ENCODE assay signal across 20 cellular contexts in genomic region chr9:120443489-120443888, GRCh38.
DNase-seq lines count a peak whose midpoint lies in the region; ATAC-seq and TF ChIP-seq lines count a peak whose summit lies in the region.
"Had no signal": no experiment of that assay in that cellular context is flagged by ENCODE, and none has a peak within 500 bp of the region (broad histone marks: within the 10 kb centered on the region; RNA-seq: fewer than 3 reads in every experiment).

No MANE protein-coding gene starts in this region.

- no peaks in the 10 kb centered on the region for H3K9me3 Mint-ChIP-seq in nephron

- no peaks in the 10 kb centered on the region for H3K79me2 ChIP-seq in fibroblast of lung (ENCODE audit: control insufficient read depth, insufficient read depth, low read length)

- POLR2A ChIA-PET in A673 (lab: Charles Lee; ENCODE audit: low non-redundant PET), result interaction anchor here (0.7 kb wide), 1 partner anchor 941 kb away, joined by 3 read pairs; no protein-coding TSS in a partner anchor

- BruUV-seq in A673 (replicated peaks; lab: Mats Ljungman, UMichigan), result no TSS peak

- H4K20me1 ChIP-seq in fibroblast of lung (ENCODE audit: control insufficient read depth, extremely low read depth, insufficient read depth, low read length), result no peaks in the 10 kb centered on the region

- H2AFZ ChIP-seq in fibroblast of lung (ENCODE audit: low read length), result no peak overlapping the region

- TF ChIP-seq CTCF in fibroblast of lung (conservative IDR thresholded peaks at IDR 0.05 in 1 of 2, IDR thresholded peaks at IDR 0.05 in 1 of 2; ENCODE audit: low read depth in 1 of 2, low read length in 2 of 2) (no peak), nephron (IDR thresholded peaks at IDR 0.05; ENCODE audit: unreplicated experiment in 3 of 3) (no peak), A673 (conservative IDR thresholded peaks at IDR 0.05; ENCODE audit: low read depth, low read length) (no peak)

- no peak for ATAC-seq in HG02763 (IDR thresholded peaks at IDR 0.05; ENCODE audit: unreplicated experiment)
- no peak for ATAC-seq in left ventricle myocardium superior
- ATAC-seq: mucosa of descending colon, pancreas, Right ventricle myocardium inferior had no signal

- peaks cover 13% of the 10 kb centered on the region for H3K4me1 Mint-ChIP-seq in nephron

- CTCF ChIA-PET in A673 (lab: Charles Lee), result no interaction called here

- H3K27me3 Mint-ChIP-seq in nephron (ENCODE audit: low read depth), result no peaks in the 10 kb centered on the region

- H3K4me3 ChIP-seq in MG63 (no peak overlapping the region), fibroblast of lung (replicated peaks in 1 of 4; ENCODE audit: control extremely low read depth in 1 of 4, insufficient read depth in 1 of 4, low read depth in 3 of 4, low read length in 4 of 4) (no peak overlapping the region), A673 (ENCODE audit: low read depth, low read length, poor library complexity, severe bottlenecking) (no peak overlapping the region)
- H3K4me3 ChIP-seq: mucosa of descending colon, pancreas, upper lobe of left lung had no signal

- no peak overlapping the region for H3K4me3 Mint-ChIP-seq in nephron

- H3K27ac ChIP-seq in fibroblast of lung (ENCODE audit: insufficient read depth, low read length), result peak overlapping the region; percentile 36
- H3K27ac ChIP-seq in A673 (ENCODE audit: low read depth, low read length, poor library complexity, severe bottlenecking), result no peak overlapping the region
- H3K27ac ChIP-seq: pancreas, upper lobe of left lung had no signal

- H3K36me3 ChIP-seq in MG63 (peaks cover 54% of the 10 kb centered on the region), fibroblast of lung (ENCODE audit: control insufficient read depth, insufficient read depth, low read length) (no peaks in the 10 kb centered on the region), A673 (ENCODE audit: insufficient read depth, low read length, poor library complexity, severe bottlenecking) (peaks cover 54% of the 10 kb centered on the region)

- DNase-seq in AG08395 (ENCODE audit: low spot score), result peak; percentile 51
- DNase-seq in MG63, result peak; percentile 43
- peak; percentile 77 to 91 for DNase-seq in fibroblast of lung (ENCODE audit: low read depth in 2 of 2)
- DNase-seq in SK-N-DZ (ENCODE audit: low spot score), result no peak
- no peak for DNase-seq in left ventricle myocardium superior
- DNase-seq in A673 (ENCODE audit: low spot score), result no peak
- DNase-seq: activated CD4-positive, CD25-positive, alpha-beta regulatory T cell; Caco-2; GDM1; head of caudate nucleus; islet precursor cell; Kasumi-1; mucosa of descending colon; NCI-H1436 treated with DMSO at 0.1 percent for 48 hours; pancreas; stimulated activated naive CD4-positive, alpha-beta T cell treated with Interleukin-2 at 50 U/mL for 16 hours; upper lobe of left lung had no signal

- intact Hi-C loops in left ventricle myocardium superior (cut with micrococcal nuclease), result no loop called here
- intact Hi-C loops in A673 (cut with micrococcal nuclease; ENCODE audit: unreplicated experiment), result no loop called here

- H3K9me3 ChIP-seq in MG63 (no peaks in the 10 kb centered on the region), fibroblast of lung (ENCODE audit: control insufficient read depth, insufficient read depth, low read depth, low read length) (no peaks in the 10 kb centered on the region), A673 (ENCODE audit: low read depth, low read length, poor library complexity, severe bottlenecking) (no peaks in the 10 kb centered on the region)
- H3K9me3 ChIP-seq: Caco-2, mucosa of descending colon, pancreas, upper lobe of left lung had no signal

- H3K27me3 ChIP-seq in MG63 (no peaks in the 10 kb centered on the region), fibroblast of lung (ENCODE audit: control insufficient read depth, insufficient read depth, low read length) (no peaks in the 10 kb centered on the region), A673 (replicated peaks; ENCODE audit: insufficient read depth, low read depth, low read length, poor library complexity) (no peaks in the 10 kb centered on the region)
- H3K27me3 ChIP-seq: pancreas, upper lobe of left lung had no signal

- H3K9ac ChIP-seq in fibroblast of lung (ENCODE audit: insufficient read depth, low read length), result no peak overlapping the region

- H3K4me2 ChIP-seq in fibroblast of lung (ENCODE audit: extremely low read depth, insufficient read depth, low read length), result no peak overlapping the region

- H3K27ac Mint-ChIP-seq in nephron, result peak overlapping the region; percentile 1 to 38 (median 18)

- peaks cover 51% of the 10 kb centered on the region for H3K36me3 Mint-ChIP-seq in nephron (ENCODE audit: low read depth)

- peaks cover 9% of the 10 kb centered on the region for H3K4me1 ChIP-seq in fibroblast of lung (ENCODE audit: control insufficient read depth, extremely low read depth, insufficient read depth, low read length)
- H3K4me1 ChIP-seq in A673 (ENCODE audit: insufficient read depth, low read length, poor library complexity, severe bottlenecking), result no peaks in the 10 kb centered on the region
- H3K4me1 ChIP-seq: Caco-2 had no signal

Comparison
In these comparisons a context has a peak if more than half of its experiments do, and no peak if none do; other contexts are left out.
1. DNase-seq: peak in AG08395 (single experiment), MG63 (single experiment) and fibroblast of lung (2 of 2); none in SK-N-DZ (single experiment), left ventricle myocardium superior (single experiment) and A673 (single experiment).